1 cellular context compared by ENCODE assay signal in the genomic region with DNA sequence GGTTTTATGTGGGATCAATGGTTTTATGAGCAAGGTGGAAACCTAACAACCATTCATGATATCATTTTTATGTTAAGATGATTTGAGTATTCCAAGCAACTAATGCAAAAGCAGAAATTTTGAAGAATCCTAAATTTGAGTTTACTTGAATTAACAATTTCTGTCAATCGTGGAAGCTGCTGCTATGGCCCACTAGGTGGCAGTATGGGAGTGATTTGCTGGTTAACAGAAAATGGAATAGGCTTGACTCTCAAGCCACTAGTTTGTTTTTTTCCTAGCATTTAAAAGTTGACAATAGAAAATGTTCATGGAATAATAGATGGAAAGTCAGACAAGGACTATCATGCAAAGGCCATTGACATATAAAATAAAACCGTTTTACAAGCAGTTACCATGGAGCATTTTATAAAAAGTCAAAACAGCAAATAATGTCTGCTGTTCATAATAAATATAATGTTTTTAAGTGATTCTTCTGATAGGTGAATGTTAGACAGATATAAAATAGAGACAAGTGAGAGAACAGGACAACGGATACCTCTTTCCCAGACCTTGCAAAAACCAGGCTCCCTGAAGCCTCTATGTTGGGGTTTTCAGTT.
TF ChIP-seq lines count a peak whose summit lies in the region.

No MANE protein-coding gene starts in this region.

TF ChIP-seq in K562, 482 proteins besides CTCF, POLR2A, EP300 and RAD21 (continued from another document):
- TF ChIP-seq, protein P1, sequence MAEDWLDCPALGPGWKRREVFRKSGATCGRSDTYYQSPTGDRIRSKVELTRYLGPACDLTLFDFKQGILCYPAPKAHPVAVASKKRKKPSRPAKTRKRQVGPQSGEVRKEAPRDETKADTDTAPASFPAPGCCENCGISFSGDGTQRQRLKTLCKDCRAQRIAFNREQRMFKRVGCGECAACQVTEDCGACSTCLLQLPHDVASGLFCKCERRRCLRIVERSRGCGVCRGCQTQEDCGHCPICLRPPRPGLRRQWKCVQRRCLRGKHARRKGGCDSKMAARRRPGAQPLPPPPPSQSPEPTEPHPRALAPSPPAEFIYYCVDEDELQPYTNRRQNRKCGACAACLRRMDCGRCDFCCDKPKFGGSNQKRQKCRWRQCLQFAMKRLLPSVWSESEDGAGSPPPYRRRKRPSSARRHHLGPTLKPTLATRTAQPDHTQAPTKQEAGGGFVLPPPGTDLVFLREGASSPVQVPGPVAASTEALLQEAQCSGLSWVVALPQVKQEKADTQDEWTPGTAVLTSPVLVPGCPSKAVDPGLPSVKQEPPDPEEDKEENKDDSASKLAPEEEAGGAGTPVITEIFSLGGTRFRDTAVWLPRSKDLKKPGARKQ (CRISPR knock-in tag; IDR thresholded peaks at IDR 0.05), result no peak
- TF ChIP-seq, protein P2, sequence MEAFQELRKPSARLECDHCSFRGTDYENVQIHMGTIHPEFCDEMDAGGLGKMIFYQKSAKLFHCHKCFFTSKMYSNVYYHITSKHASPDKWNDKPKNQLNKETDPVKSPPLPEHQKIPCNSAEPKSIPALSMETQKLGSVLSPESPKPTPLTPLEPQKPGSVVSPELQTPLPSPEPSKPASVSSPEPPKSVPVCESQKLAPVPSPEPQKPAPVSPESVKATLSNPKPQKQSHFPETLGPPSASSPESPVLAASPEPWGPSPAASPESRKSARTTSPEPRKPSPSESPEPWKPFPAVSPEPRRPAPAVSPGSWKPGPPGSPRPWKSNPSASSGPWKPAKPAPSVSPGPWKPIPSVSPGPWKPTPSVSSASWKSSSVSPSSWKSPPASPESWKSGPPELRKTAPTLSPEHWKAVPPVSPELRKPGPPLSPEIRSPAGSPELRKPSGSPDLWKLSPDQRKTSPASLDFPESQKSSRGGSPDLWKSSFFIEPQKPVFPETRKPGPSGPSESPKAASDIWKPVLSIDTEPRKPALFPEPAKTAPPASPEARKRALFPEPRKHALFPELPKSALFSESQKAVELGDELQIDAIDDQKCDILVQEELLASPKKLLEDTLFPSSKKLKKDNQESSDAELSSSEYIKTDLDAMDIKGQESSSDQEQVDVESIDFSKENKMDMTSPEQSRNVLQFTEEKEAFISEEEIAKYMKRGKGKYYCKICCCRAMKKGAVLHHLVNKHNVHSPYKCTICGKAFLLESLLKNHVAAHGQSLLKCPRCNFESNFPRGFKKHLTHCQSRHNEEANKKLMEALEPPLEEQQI (IDR thresholded peaks at IDR 0.05), result no peak
- no peak for TF ChIP-seq NUFIP1 (IDR thresholded peaks at IDR 0.05; ENCODE audit: partially characterized antibody)
- no peak for TF ChIP-seq HDAC8 (tag; IDR thresholded peaks at IDR 0.05)
- no peak for TF ChIP-seq FOXK2 (conservative IDR thresholded peaks at IDR 0.05 in 1 of 2, IDR thresholded peaks at IDR 0.05 in 1 of 2; ENCODE audit: low read depth in 2 of 2)
- TF ChIP-seq KAT7 (CRISPR knock-in tag; IDR thresholded peaks at IDR 0.05; ENCODE audit: borderline replicate concordance), result no peak
- no peak for TF ChIP-seq ILK (tag; IDR thresholded peaks at IDR 0.05; ENCODE audit: borderline replicate concordance, low read depth)
- no peak for TF ChIP-seq ZNF444 (CRISPR knock-in tag; IDR thresholded peaks at IDR 0.05)
- TF ChIP-seq, protein P3, sequence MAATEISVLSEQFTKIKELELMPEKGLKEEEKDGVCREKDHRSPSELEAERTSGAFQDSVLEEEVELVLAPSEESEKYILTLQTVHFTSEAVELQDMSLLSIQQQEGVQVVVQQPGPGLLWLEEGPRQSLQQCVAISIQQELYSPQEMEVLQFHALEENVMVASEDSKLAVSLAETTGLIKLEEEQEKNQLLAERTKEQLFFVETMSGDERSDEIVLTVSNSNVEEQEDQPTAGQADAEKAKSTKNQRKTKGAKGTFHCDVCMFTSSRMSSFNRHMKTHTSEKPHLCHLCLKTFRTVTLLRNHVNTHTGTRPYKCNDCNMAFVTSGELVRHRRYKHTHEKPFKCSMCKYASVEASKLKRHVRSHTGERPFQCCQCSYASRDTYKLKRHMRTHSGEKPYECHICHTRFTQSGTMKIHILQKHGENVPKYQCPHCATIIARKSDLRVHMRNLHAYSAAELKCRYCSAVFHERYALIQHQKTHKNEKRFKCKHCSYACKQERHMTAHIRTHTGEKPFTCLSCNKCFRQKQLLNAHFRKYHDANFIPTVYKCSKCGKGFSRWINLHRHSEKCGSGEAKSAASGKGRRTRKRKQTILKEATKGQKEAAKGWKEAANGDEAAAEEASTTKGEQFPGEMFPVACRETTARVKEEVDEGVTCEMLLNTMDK (IDR thresholded peaks at IDR 0.05; ENCODE audit: borderline replicate concordance, insufficient read depth, low read depth, low read length, poor library complexity, severe bottlenecking), result peak; percentile 12
- TF ChIP-seq, protein P4, sequence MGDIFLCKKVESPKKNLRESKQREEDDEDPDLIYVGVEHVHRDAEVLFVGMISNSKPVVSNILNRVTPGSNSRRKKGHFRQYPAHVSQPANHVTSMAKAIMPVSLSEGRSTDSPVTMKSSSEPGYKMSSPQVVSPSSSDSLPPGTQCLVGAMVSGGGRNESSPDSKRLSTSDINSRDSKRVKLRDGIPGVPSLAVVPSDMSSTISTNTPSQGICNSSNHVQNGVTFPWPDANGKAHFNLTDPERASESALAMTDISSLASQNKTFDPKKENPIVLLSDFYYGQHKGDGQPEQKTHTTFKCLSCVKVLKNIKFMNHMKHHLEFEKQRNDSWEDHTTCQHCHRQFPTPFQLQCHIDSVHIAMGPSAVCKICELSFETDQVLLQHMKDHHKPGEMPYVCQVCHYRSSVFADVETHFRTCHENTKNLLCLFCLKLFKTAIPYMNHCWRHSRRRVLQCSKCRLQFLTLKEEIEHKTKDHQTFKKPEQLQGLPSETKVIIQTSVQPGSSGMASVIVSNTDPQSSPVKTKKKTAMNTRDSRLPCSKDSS (IDR thresholded peaks at IDR 0.05; ENCODE audit: low read depth, partially characterized antibody), result no peak
- TF ChIP-seq FOXM1 (IDR thresholded peaks at IDR 0.05; ENCODE audit: low read depth), result no peak
- TF ChIP-seq FOXM1 (CRISPR knock-in tag; IDR thresholded peaks at IDR 0.05; ENCODE audit: low read depth), result no peak
- TF ChIP-seq FOS (IDR thresholded peaks at IDR 0.05; ENCODE audit: extremely low read depth, insufficient read length), result no peak
- no peak for TF ChIP-seq NCOA4 (IDR thresholded peaks at IDR 0.05; ENCODE audit: partially characterized antibody)
- TF ChIP-seq SMC3 (conservative IDR thresholded peaks at IDR 0.05; ENCODE audit: insufficient read depth, low read depth, low read length), result peak; percentile 65
